ENCODE assay signal across 26 cellular contexts in the genomic region with DNA sequence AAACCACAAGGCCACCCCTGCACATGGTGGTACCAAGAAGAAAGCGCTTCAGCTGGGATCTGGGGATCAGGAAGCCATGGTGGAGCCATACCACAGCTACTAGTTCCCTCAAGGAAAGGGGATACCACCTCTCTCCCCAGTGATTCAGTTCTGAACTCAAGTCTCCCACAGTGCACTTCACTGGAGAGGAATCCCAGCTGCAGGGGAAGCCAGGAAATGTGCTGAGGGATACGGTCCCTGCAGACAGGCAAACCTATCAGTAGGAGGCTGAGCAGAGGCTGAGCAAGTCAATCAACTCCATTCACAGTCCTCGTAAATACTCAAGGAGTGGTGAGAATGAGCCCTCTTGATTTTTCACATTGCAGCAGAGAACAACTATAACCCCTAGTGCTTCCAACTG. TPM values are rescaled to one million over a fixed set of nuclear protein-coding genes. Genes with fewer than 3 reads are reported as not detected.
"Had no signal": no experiment of that assay in that cellular context is flagged by ENCODE, and none has a peak within 500 bp of the region (broad histone marks: within the 10 kb centered on the region; RNA-seq: fewer than 3 reads in every experiment).

No MANE protein-coding gene starts in this region.

- H3K4me3 ChIP-seq: coronary artery, esophagus squamous epithelium, gastroesophageal sphincter had no signal

- DNase-seq: activated CD4-positive, alpha-beta T cell treated with anti-CD3 and anti-CD28 coated beads for 36 hours; activated CD4-positive, alpha-beta T cell treated with anti-CD3 and anti-CD28 coated beads, Interleukin-2, amount 50 U/mL, for 1 hour; activated CD4-positive, alpha-beta T cell treated with anti-CD3 and anti-CD28 coated beads, Interleukin-2, amount 50 U/mL, for 48 hours; activated CD4-positive, CD25-positive, alpha-beta regulatory T cell; activated CD4-positive, CD25-positive, alpha-beta regulatory T cell treated with anti-CD3 and anti-CD28 coated beads, Interleukin-2, amount 50 U/mL, for 72 hours; activated CD8-positive, alpha-beta memory T cell treated with anti-CD3 and anti-CD28 coated beads for 24 hours; activated CD8-positive, alpha-beta T cell treated with anti-CD3 and anti-CD28 coated beads for 36 hours; activated effector memory CD4-positive, alpha-beta T cell treated with Interleukin-2 at 50 U/mL for 16 hours; activated gamma-delta T cell treated with Interleukin-2 at 50 U/mL for 16 hours; activated naive CD4-positive, alpha-beta T cell treated with anti-CD3 and anti-CD28 coated beads, Interleukin-2, amount 50 U/mL, for 16 hours; activated naive CD4-positive, alpha-beta T cell treated with Interleukin-2 at 50 U/mL for 16 hours; activated T-cell treated with anti-CD3 and anti-CD28 coated beads, Interleukin-2, amount 50 U/mL, for 4 hours; amniotic stem cell; anterior cingulate cortex; brain microvascular endothelial cell; dermis blood vessel endothelial cell; effector CD4-positive, alpha-beta T cell; effector memory CD8-positive, alpha-beta T cell; erythroblast; esophagus squamous epithelium; foreskin melanocyte; T-helper 2 cell had no signal

- H3K9me3 ChIP-seq: esophagus squamous epithelium, gastroesophageal sphincter had no signal

- H3K4me1 ChIP-seq: esophagus squamous epithelium, gastroesophageal sphincter had no signal

- H3K36me3 ChIP-seq: brain microvascular endothelial cell had no signal

- H3K27ac ChIP-seq: brain microvascular endothelial cell, coronary artery, esophagus squamous epithelium, gastroesophageal sphincter had no signal

- H3K27me3 ChIP-seq: brain microvascular endothelial cell, esophagus squamous epithelium, gastroesophageal sphincter had no signal

RNA-seq across cellular contexts. Expression of a gene that starts 48.0 kb away (rescaled TPM):
- polyA plus RNA-seq: adipose tissue, fibroblast of lung had no signal
